Comparison of ENCODE assay signal across 24 cellular contexts in the genomic region with DNA sequence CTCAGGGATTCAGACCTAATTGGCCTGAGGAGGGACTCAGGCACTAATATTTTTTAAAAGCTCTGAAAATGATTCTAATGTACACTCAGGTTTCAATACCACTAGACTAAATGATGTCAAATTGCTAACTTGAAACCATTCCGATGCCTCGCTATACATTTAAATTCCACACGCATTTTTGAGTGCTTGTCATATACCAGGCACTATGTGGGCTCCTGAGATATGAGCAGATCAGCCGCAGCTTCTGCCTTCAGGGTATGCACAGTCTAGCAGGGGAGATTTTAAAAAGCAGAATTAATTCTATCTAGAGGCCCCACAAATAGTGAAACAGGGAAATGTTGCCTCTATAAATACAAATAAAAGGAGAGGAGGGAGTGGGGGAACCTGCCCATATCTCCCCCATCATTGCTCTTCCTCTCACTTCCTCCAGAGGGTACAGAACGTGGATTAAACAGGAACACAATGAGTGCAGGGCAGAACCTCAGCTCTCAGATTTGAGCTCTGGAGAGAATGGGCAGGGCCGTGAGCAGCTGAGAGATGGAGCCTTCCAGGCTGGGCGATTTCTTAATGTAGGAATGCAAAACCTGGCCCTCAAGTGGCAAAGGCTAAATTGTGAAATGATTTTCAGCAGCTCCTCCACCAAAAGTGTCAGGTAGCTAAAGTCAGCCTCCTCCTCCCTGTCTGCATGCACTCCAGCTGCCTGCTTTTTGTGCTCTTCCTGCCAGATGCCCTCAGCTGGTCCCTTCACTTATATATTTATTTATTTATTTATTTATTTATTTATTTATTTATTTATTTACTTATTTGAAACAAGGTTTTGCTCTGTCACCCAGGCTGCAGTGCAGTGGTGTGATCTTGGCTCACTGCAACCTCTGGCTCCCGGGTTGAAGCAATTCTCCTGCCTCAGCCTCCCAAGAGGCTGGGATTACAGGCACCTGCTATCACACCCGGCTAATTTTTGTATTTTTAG. TPM values are rescaled to one million over a fixed set of nuclear protein-coding genes. Genes with fewer than 3 reads are reported as not detected.
DNase-seq lines count a peak whose midpoint lies in the region; ATAC-seq and TF ChIP-seq lines count a peak whose summit lies in the region.
"Had no signal": no experiment of that assay in that cellular context is flagged by ENCODE, and none has a peak within 500 bp of the region (broad histone marks: within the 10 kb centered on the region; RNA-seq: fewer than 3 reads in every experiment).

No MANE protein-coding gene starts in this region.

- ATAC-seq in CD4-positive, alpha-beta T cell (ENCODE audit: poor library complexity): no peak
- peak; percentile 25 for ATAC-seq in foreskin keratinocyte
- ATAC-seq in GM18520 (IDR thresholded peaks at IDR 0.05; ENCODE audit: unreplicated experiment): no peak
- ATAC-seq in HG03342 (IDR thresholded peaks at IDR 0.05; ENCODE audit: unreplicated experiment): no peak
- ATAC-seq in GM19023 (IDR thresholded peaks at IDR 0.05; ENCODE audit: unreplicated experiment): no peak
- no peak for ATAC-seq in GM21360 (IDR thresholded peaks at IDR 0.05; ENCODE audit: unreplicated experiment)
- ATAC-seq: activated CD4-positive, alpha-beta T cell treated with anti-CD3 and anti-CD28 coated beads for 36 hours; psoas muscle; stimulated activated naive CD8-positive, alpha-beta T cell treated with anti-CD3 and anti-CD28 coated beads, Interleukin-15, Interleukin-2, amounts not matched to agents 100 U/mL and 50 U/mL, for 24 hours had no signal

- no TSS peak for BruUV-seq in A673 (replicated peaks; lab: Mats Ljungman, UMichigan)

- CTCF ChIA-PET in A673 (lab: Charles Lee): interaction anchor here (0.6 kb wide), 2 partner anchors 41 to 485 kb away, joined by 3 to 4 read pairs; no protein-coding TSS in a partner anchor
- CTCF ChIA-PET in CD4-positive, alpha-beta T cell (lab: Charles Lee): interaction anchor here (0.7 to 4.9 kb wide), 6 partner anchors 27 to 505 kb away, joined by 3 to 46 read pairs (median 8); a partner anchor contains a TSS

- H3K36me3 Mint-ChIP-seq in CD4-positive, alpha-beta T cell (ENCODE audit: low read depth): no peaks in the 10 kb centered on the region
- H3K36me3 Mint-ChIP-seq: activated naive CD4-positive, alpha-beta T cell treated with anti-CD3 and anti-CD28 coated beads, Interleukin-2, amount 50 U/mL, for 24 hours had no signal

- no peaks in the 10 kb centered on the region for H3K36me3 ChIP-seq in A673 (ENCODE audit: insufficient read depth, low read length, poor library complexity, severe bottlenecking)
- H3K36me3 ChIP-seq: esophagus muscularis mucosa, tibial artery had no signal

- H3K27ac ChIP-seq in A673 (ENCODE audit: low read depth, low read length, poor library complexity, severe bottlenecking) (no peak overlapping the region), foreskin keratinocyte (no peak overlapping the region)
- H3K27ac ChIP-seq in CD4-positive, alpha-beta T cell (ENCODE audit: low read depth, low read length): no peak overlapping the region
- H3K27ac ChIP-seq: esophagus muscularis mucosa, psoas muscle, tibial artery had no signal

- peak; percentile 43 for DNase-seq in A673 (ENCODE audit: low spot score)
- DNase-seq in CD4-positive, alpha-beta T cell: no peak
- peak; percentile 41 for DNase-seq in SK-N-DZ (ENCODE audit: low spot score)
- DNase-seq in foreskin keratinocyte: no peak
- DNase-seq: activated CD4-positive, alpha-beta T cell treated with anti-CD3 and anti-CD28 coated beads for 36 hours; AML-193; cerebellar nuclear complex; effector CD8-positive, alpha-beta T cell; left cardiac atrium; midbrain; NCI-H1436; NCI-H345; NK-92 treated with Interleukin-12 subunit alpha and Interleukin-12 subunit beta, amount 100 ng/mL, for 24 hours; psoas muscle; stimulated activated CD4-positive, alpha-beta T cell treated with anti-CD3 and anti-CD28 coated beads, Interleukin-4, amount 100 ng/mL, for 1 hour; stimulated activated naive CD8-positive, alpha-beta T cell treated with anti-CD3 and anti-CD28 coated beads, Interleukin-15, Interleukin-2, amounts not matched to agents 100 U/mL and 50 U/mL, for 24 hours; tibial artery had no signal

- H3K27ac Mint-ChIP-seq in CD4-positive, alpha-beta T cell: peak overlapping the region; percentile 56
- H3K27ac Mint-ChIP-seq: activated CD4-positive, alpha-beta T cell treated with anti-CD3 and anti-CD28 coated beads for 36 hours; activated naive CD4-positive, alpha-beta T cell treated with anti-CD3 and anti-CD28 coated beads, Interleukin-2, amount 50 U/mL, for 24 hours had no signal

- H3K27me3 ChIP-seq in A673 (replicated peaks; ENCODE audit: insufficient read depth, low read depth, low read length, poor library complexity) (no peaks in the 10 kb centered on the region), foreskin keratinocyte (peaks cover 28% of the 10 kb centered on the region)
- no peaks in the 10 kb centered on the region for H3K27me3 ChIP-seq in CD4-positive, alpha-beta T cell (ENCODE audit: control insufficient read depth, insufficient read depth, low read length)
- H3K27me3 ChIP-seq: esophagus muscularis mucosa, tibial artery had no signal

- H3K9me3 ChIP-seq in A673 (ENCODE audit: low read depth, low read length, poor library complexity, severe bottlenecking): no peaks in the 10 kb centered on the region
- no peaks in the 10 kb centered on the region for H3K9me3 ChIP-seq in CD4-positive, alpha-beta T cell (ENCODE audit: control insufficient read depth, low read length)
- H3K9me3 ChIP-seq: esophagus muscularis mucosa, psoas muscle, tibial artery had no signal

- intact Hi-C loops in A673 (cut with micrococcal nuclease; ENCODE audit: unreplicated experiment): no loop called here
- intact Hi-C loops in CD4-positive, alpha-beta T cell (cut with DNase I, micrococcal nuclease): loop anchor here in 1 of 2 experiments (5.0 kb wide), 1 partner anchor 1126 kb away; no protein-coding TSS in a partner anchor

- POLR2A ChIA-PET in A673 (lab: Charles Lee; ENCODE audit: low non-redundant PET): interaction anchor here (0.6 to 0.7 kb wide), 2 partner anchors 83 to 657 kb away, joined by 3 to 10 read pairs; no protein-coding TSS in a partner anchor
- POLR2A ChIA-PET in CD4-positive, alpha-beta T cell (lab: Charles Lee): interaction anchor here (2.4 to 5.8 kb wide), 3 partner anchors 18 to 60 kb away, joined by 16 to 137 read pairs (median 87); a partner anchor contains a TSS

- H3K4me3 Mint-ChIP-seq in CD4-positive, alpha-beta T cell: no peak overlapping the region
- H3K4me3 Mint-ChIP-seq: activated CD4-positive, alpha-beta T cell treated with anti-CD3 and anti-CD28 coated beads for 36 hours; activated naive CD4-positive, alpha-beta T cell treated with anti-CD3 and anti-CD28 coated beads, Interleukin-2, amount 50 U/mL, for 24 hours had no signal

- H3K4me1 Mint-ChIP-seq in CD4-positive, alpha-beta T cell (ENCODE audit: low read depth): peaks cover 31% of the 10 kb centered on the region

- H3K27me3 Mint-ChIP-seq in CD4-positive, alpha-beta T cell: no peaks in the 10 kb centered on the region
- H3K27me3 Mint-ChIP-seq: activated CD4-positive, alpha-beta T cell treated with anti-CD3 and anti-CD28 coated beads for 36 hours; activated naive CD4-positive, alpha-beta T cell treated with anti-CD3 and anti-CD28 coated beads, Interleukin-2, amount 50 U/mL, for 24 hours had no signal

- H3K4me3 ChIP-seq in A673 (ENCODE audit: low read depth, low read length, poor library complexity, severe bottlenecking): no peak overlapping the region
- H3K4me3 ChIP-seq: esophagus muscularis mucosa, psoas muscle, smooth muscle cell, tibial artery had no signal

- H3K9me3 Mint-ChIP-seq in CD4-positive, alpha-beta T cell: no peaks in the 10 kb centered on the region
- H3K9me3 Mint-ChIP-seq: activated naive CD4-positive, alpha-beta T cell treated with anti-CD3 and anti-CD28 coated beads, Interleukin-2, amount 50 U/mL, for 24 hours had no signal

- H3K4me1 ChIP-seq in A673 (ENCODE audit: insufficient read depth, low read length, poor library complexity, severe bottlenecking): peaks cover 11% of the 10 kb centered on the region
- H3K4me1 ChIP-seq in foreskin keratinocyte: no peaks in the 10 kb centered on the region
- H3K4me1 ChIP-seq: psoas muscle had no signal

- TF ChIP-seq CTCF in A673 (conservative IDR thresholded peaks at IDR 0.05; ENCODE audit: low read depth, low read length): no peak
- no peak for TF ChIP-seq CTCF in CD4-positive, alpha-beta T cell (IDR thresholded peaks at IDR 0.05)
- TF ChIP-seq CTCF in foreskin keratinocyte (conservative IDR thresholded peaks at IDR 0.05): no peak

RNA-seq across cellular contexts. Expression of a gene that starts 24.6 kb away (rescaled TPM):
- total RNA-seq in A673 (2021): 114 and 140 TPM in 2 replicates
- 100 to 1,000 TPM; 131 to 135 TPM for total RNA-seq in CD4-positive, alpha-beta T cell
- polyA plus RNA-seq in SK-N-DZ (2014; cell fraction: cytosol; rRNA removed): 16.2 and 36.0 TPM in 2 replicates
- polyA plus RNA-seq in SK-N-DZ (2014; cell fraction: nucleus; rRNA removed): 5.2 and 9.8 TPM in 2 replicates
- total RNA-seq in foreskin keratinocyte: 0.46 and 1.5 TPM in 2 replicates
- 0.26 and 0.82 TPM in 2 replicates for polyA plus RNA-seq in foreskin keratinocyte

RNA-seq across cellular contexts. Expression of a gene that starts 59.9 kb away (rescaled TPM):
- total RNA-seq in A673 (2021): 190 and 225 TPM in 2 replicates
- 100 to 1,000 TPM; 932 to 972 TPM for total RNA-seq in CD4-positive, alpha-beta T cell
- polyA plus RNA-seq in SK-N-DZ (2014; cell fraction: cytosol; rRNA removed): 21.1 and 24.7 TPM in 2 replicates
- polyA plus RNA-seq in SK-N-DZ (2014; cell fraction: nucleus; rRNA removed): 15.2 and 20.5 TPM in 2 replicates
- 33.5 and 44.0 TPM in 2 replicates for total RNA-seq in foreskin keratinocyte
- polyA plus RNA-seq in foreskin keratinocyte: 27.8 and 35.3 TPM in 2 replicates

Comparison
In these comparisons a context has a peak if more than half of its experiments do, and no peak if none do; other contexts are left out.
1. DNase-seq: peak in A673 (single experiment) and SK-N-DZ (single experiment); none in CD4-positive, alpha-beta T cell (0 of 10) and foreskin keratinocyte (0 of 2).
2. RNA of a gene that starts 24.6 kb away (total RNA-seq): 114 to 140 TPM in A673 and 131 to 135 TPM in CD4-positive, alpha-beta T cell; 0.46 to 1.5 TPM in foreskin keratinocyte; every median in the first group is over 10 times any median in the second.